27 cellular contexts compared by ENCODE assay signal in the genomic region with DNA sequence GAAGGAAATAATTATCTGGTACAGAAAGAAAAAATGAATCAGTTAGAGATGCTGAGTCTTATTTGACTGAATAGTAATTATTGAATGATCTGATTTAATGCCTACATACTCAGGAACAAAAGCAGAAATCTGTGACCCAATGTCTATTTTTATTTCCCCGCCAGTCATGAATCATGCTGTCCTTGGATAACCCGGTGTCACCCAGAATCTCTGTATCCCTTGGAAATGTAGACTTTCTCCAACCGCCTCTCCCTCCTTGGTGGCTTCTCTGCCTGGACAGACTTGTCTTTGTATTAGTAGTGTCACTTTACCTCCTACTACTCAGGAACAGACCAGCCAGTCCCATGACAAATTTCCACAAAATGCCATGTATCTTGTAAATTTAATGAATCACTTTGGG.
A peak's percentile ranks its signal among the peaks of the same experiment; 100 is the strongest.
DNase-seq lines count a peak whose midpoint lies in the region; ATAC-seq, FAIRE-seq and TF ChIP-seq lines count a peak whose summit lies in the region.
"Had no signal": no experiment of that assay in that cellular context is flagged by ENCODE, and none has a peak within 500 bp of the region (broad histone marks: within the 10 kb centered on the region; RNA-seq: fewer than 3 reads in every experiment).

No MANE protein-coding gene starts in this region.

- no peak overlapping the region for H3K4me3 Mint-ChIP-seq in astrocyte (ENCODE audit: unreplicated experiment)
- H3K4me3 Mint-ChIP-seq: activated CD4-positive, alpha-beta memory T cell treated with anti-CD3 and anti-CD28 coated beads for 36 hours; activated naive CD8-positive, alpha-beta T cell; central memory CD8-positive, alpha-beta T cell; T-cell had no signal

- no peaks in the 10 kb centered on the region for H4K20me1 ChIP-seq in astrocyte (ENCODE audit: insufficient read depth, low read length)
- H4K20me1 ChIP-seq in keratinocyte (ENCODE audit: control insufficient read depth, extremely low read depth, insufficient read depth, low read length), result no peaks in the 10 kb centered on the region
- H4K20me1 ChIP-seq: BLaER1 had no signal

- TF ChIP-seq CTCF in heart right ventricle (IDR thresholded peaks at IDR 0.05), result no peak
- TF ChIP-seq CTCF in astrocyte (IDR thresholded peaks at IDR 0.05; ENCODE audit: insufficient read depth, low read depth, low read length), result no peak
- TF ChIP-seq CTCF in keratinocyte (optimal IDR thresholded peaks at IDR 0.05 in 1 of 3, IDR thresholded peaks at IDR 0.05 in 1 of 3, conservative IDR thresholded peaks at IDR 0.05 in 1 of 3; ENCODE audit: extremely low read depth in 1 of 3, insufficient read depth in 2 of 3, low read length in 3 of 3), result no peak
- TF ChIP-seq CTCF in tibial artery (IDR thresholded peaks at IDR 0.05), result no peak

- H3K9me3 Mint-ChIP-seq in astrocyte (ENCODE audit: unreplicated experiment), result peaks cover 4% of the 10 kb centered on the region
- H3K9me3 Mint-ChIP-seq: activated CD4-positive, alpha-beta memory T cell treated with anti-CD3 and anti-CD28 coated beads for 36 hours; activated T-helper 2 cell treated with anti-CD3 and anti-CD28 coated beads, Interferon-gamma antibody, Interleukin-2, Interleukin-4, amounts not matched to agents 10 μg/mL and 5 μg/mL and 100 μg/mL, durations not matched to agents 14 hours and 24 hours and 36 hours; central memory CD8-positive, alpha-beta T cell had no signal

- no peak for FAIRE-seq in astrocyte (lab: Jason Lieb, UNC)
- no peak for FAIRE-seq in keratinocyte (lab: Jason Lieb, UNC)
- FAIRE-seq: H54 had no signal

- dilution Hi-C loops in keratinocyte (cut with MboI; ENCODE audit: extremely low pct_ligation_motif_present, low sequenced_read_pairs), result no loop called here

- peak overlapping the region; percentile 90 for H3K27ac Mint-ChIP-seq in astrocyte (ENCODE audit: unreplicated experiment)
- H3K27ac Mint-ChIP-seq: activated CD4-positive, alpha-beta memory T cell treated with anti-CD3 and anti-CD28 coated beads for 36 hours; activated naive CD8-positive, alpha-beta T cell; activated T-helper 2 cell treated with anti-CD3 and anti-CD28 coated beads, Interferon-gamma antibody, Interleukin-2, Interleukin-4, amounts not matched to agents 10 μg/mL and 5 μg/mL and 100 μg/mL, durations not matched to agents 14 hours and 24 hours and 36 hours; T-cell had no signal

- H3K36me3 ChIP-seq in heart right ventricle (no peaks in the 10 kb centered on the region), astrocyte (ENCODE audit: insufficient read depth, low read length) (no peaks in the 10 kb centered on the region), keratinocyte (ENCODE audit: control insufficient read depth in 2 of 2, extremely low read depth in 1 of 2, insufficient read depth in 2 of 2, low read length in 2 of 2) (no peaks in the 10 kb centered on the region), tibial artery (no peaks in the 10 kb centered on the region)
- H3K36me3 ChIP-seq: BLaER1, neutrophil, Peyer's patch, sigmoid colon, thyroid gland had no signal

- H3K4me2 ChIP-seq in astrocyte (ENCODE audit: low read length) (no peak overlapping the region), keratinocyte (ENCODE audit: control insufficient read depth, extremely low read depth, insufficient read depth, low read depth, low read length) (no peak overlapping the region)
- H3K4me2 ChIP-seq: BLaER1 had no signal

- H3K4me1 ChIP-seq in heart right ventricle (peaks cover 0 to 13% (median 0%) of the 10 kb centered on the region in 9 donors), right cardiac atrium (ENCODE audit: control insufficient read depth, insufficient read depth, low read length) (no peaks in the 10 kb centered on the region), astrocyte (ENCODE audit: insufficient read depth, low read length) (peaks cover 4% of the 10 kb centered on the region), keratinocyte (ENCODE audit: control insufficient read depth, extremely low read depth, insufficient read depth, low read length) (peaks cover 8% of the 10 kb centered on the region), tibial artery (peaks cover 0 to 9% (median 0%) of the 10 kb centered on the region in 4 donors)
- H3K4me1 ChIP-seq: Peyer's patch, sigmoid colon, thyroid gland had no signal

- H2AFZ ChIP-seq in astrocyte (ENCODE audit: low read depth, low read length) (no peak overlapping the region), keratinocyte (ENCODE audit: control insufficient read depth, low read length) (peak overlapping the region; percentile 77)

- H3K9me1 ChIP-seq in keratinocyte (ENCODE audit: control insufficient read depth, extremely low read depth, insufficient read depth, low read length), result no peaks in the 10 kb centered on the region

- H3K9me3 ChIP-seq in heart right ventricle (peaks cover 0 to 4% (median 0%) of the 10 kb centered on the region in 11 donors), right cardiac atrium (ENCODE audit: control insufficient read depth, low read length) (no peaks in the 10 kb centered on the region), astrocyte (ENCODE audit: insufficient read depth, low read depth, low read length) (no peaks in the 10 kb centered on the region), keratinocyte (ENCODE audit: control insufficient read depth, low read depth, low read length) (no peaks in the 10 kb centered on the region), tibial artery (no peaks in the 10 kb centered on the region)
- H3K9me3 ChIP-seq: neutrophil, Peyer's patch, sigmoid colon, thyroid gland had no signal

- no peak overlapping the region for H3K4me3 ChIP-seq in heart right ventricle
- no peak overlapping the region for H3K4me3 ChIP-seq in right cardiac atrium (ENCODE audit: low read length)
- no peak overlapping the region for H3K4me3 ChIP-seq in astrocyte (ENCODE audit: insufficient read depth, low read depth, low read length)
- H3K4me3 ChIP-seq in keratinocyte (ENCODE audit: control insufficient read depth in 2 of 3, extremely low read depth in 1 of 3, insufficient read depth in 2 of 3, low read depth in 1 of 3, low read length in 3 of 3), result no peak overlapping the region
- no peak overlapping the region for H3K4me3 ChIP-seq in tibial artery
- H3K4me3 ChIP-seq: BLaER1, dorsolateral prefrontal cortex, Peyer's patch, sigmoid colon, thyroid gland had no signal

- H3K27me3 Mint-ChIP-seq in astrocyte (ENCODE audit: low read depth, unreplicated experiment), result no peaks in the 10 kb centered on the region
- H3K27me3 Mint-ChIP-seq: activated CD4-positive, alpha-beta memory T cell treated with anti-CD3 and anti-CD28 coated beads for 36 hours; T-cell had no signal

- H3K79me2 ChIP-seq in astrocyte (ENCODE audit: insufficient read depth, low read length) (no peaks in the 10 kb centered on the region), keratinocyte (ENCODE audit: control insufficient read depth, insufficient read depth, low read length) (no peaks in the 10 kb centered on the region)

- H3K27ac ChIP-seq in heart right ventricle (peak overlapping the region in 2 of 10 donors; percentile 15 to 27), right cardiac atrium (ENCODE audit: low read length) (no peak overlapping the region), astrocyte (ENCODE audit: low read depth, low read length) (no peak overlapping the region), keratinocyte (ENCODE audit: control insufficient read depth, insufficient read depth, low read length) (no peak overlapping the region), tibial artery (no peak overlapping the region)
- H3K27ac ChIP-seq: BLaER1, dorsolateral prefrontal cortex, neutrophil, Peyer's patch, sigmoid colon, thyroid gland had no signal

- H3K36me3 Mint-ChIP-seq in astrocyte (ENCODE audit: low read depth, unreplicated experiment), result no peaks in the 10 kb centered on the region
- H3K36me3 Mint-ChIP-seq: activated CD4-positive, alpha-beta memory T cell treated with anti-CD3 and anti-CD28 coated beads for 36 hours; activated naive CD8-positive, alpha-beta T cell; T-cell had no signal

- H3K9ac ChIP-seq in astrocyte (ENCODE audit: low read length) (no peak overlapping the region), keratinocyte (ENCODE audit: control insufficient read depth, extremely low read depth, insufficient read depth, low read length) (no peak overlapping the region)
- H3K9ac ChIP-seq: BLaER1 had no signal

- no peak for DNase-seq in heart right ventricle
- DNase-seq in right cardiac atrium, result no peak
- DNase-seq in astrocyte (ENCODE audit: low read depth), result peak; percentile 9
- DNase-seq in keratinocyte (ENCODE audit: low read depth, low spot score), result no peak
- no peak for DNase-seq in stimulated activated CD4-positive, alpha-beta T cell treated with anti-CD3 and anti-CD28 coated beads, Interleukin-4, amount 100 ng/mL, for 1 hour
- no peak for DNase-seq in tibial artery
- DNase-seq: ACHN; activated CD4-positive, alpha-beta memory T cell treated with anti-CD3 and anti-CD28 coated beads for 36 hours; activated CD8-positive, alpha-beta memory T cell treated with anti-CD3 and anti-CD28 coated beads, Interleukin-2, amount 50 U/mL, for 4 hours; aorta; dorsolateral prefrontal cortex; NCI-H1105; NCI-H2029; NCI-H226; Peyer's patch; sigmoid colon; stimulated activated naive CD4-positive, alpha-beta T cell treated with Interleukin-2 at 50 U/mL for 16 hours; T-cell; thyroid gland had no signal

- H3K27me3 ChIP-seq in heart right ventricle (no peaks in the 10 kb centered on the region), right cardiac atrium (ENCODE audit: control insufficient read depth, insufficient read depth) (no peaks in the 10 kb centered on the region), astrocyte (ENCODE audit: insufficient read depth, low read length) (no peaks in the 10 kb centered on the region), keratinocyte (ENCODE audit: control insufficient read depth, extremely low read depth, insufficient read depth, low read length) (no peaks in the 10 kb centered on the region), tibial artery (no peaks in the 10 kb centered on the region)
- H3K27me3 ChIP-seq: BLaER1, dorsolateral prefrontal cortex, neutrophil, Peyer's patch, sigmoid colon, thyroid gland had no signal

- intact Hi-C loops in heart right ventricle (cut with DNase I) (no loop called here), right cardiac atrium (cut with DNase I) (no loop called here), tibial artery (cut with DNase I; ENCODE audit: low total_unique reads) (no loop called here)

- H3K4me1 Mint-ChIP-seq in astrocyte (ENCODE audit: low read depth, unreplicated experiment), result peaks cover 14% of the 10 kb centered on the region
- H3K4me1 Mint-ChIP-seq: central memory CD8-positive, alpha-beta T cell; T-cell had no signal

- WGBS in heart right ventricle, 2 donors, result 45 to 61% methylated on average over 3 of the region's 3 CpGs
- WGBS in right cardiac atrium, result 78% methylated on average over 3 of the region's 3 CpGs

- ATAC-seq in heart right ventricle (peak in 7 of 8 donors; percentile 56 to 71 (median 66)), right cardiac atrium (no peak), GM19455 (IDR thresholded peaks at IDR 0.05; ENCODE audit: unreplicated experiment) (no peak), HG02571 (IDR thresholded peaks at IDR 0.05; ENCODE audit: unreplicated experiment) (no peak)
- ATAC-seq: T-cell had no signal

Comparison
In these comparisons a context has a peak if more than half of its experiments do, and no peak if none do; other contexts are left out.
1. ATAC-seq: peak in heart right ventricle (7 of 8); none in right cardiac atrium (0 of 2), GM19455 (single experiment) and HG02571 (single experiment).